In genomic region chr17:16406742-16407674, GRCh38 we compare ENCODE assay signal across 8 cellular contexts. TPM values are rescaled to one million over a fixed set of nuclear protein-coding genes. Genes with fewer than 3 reads are reported as not detected.
DNase-seq lines count a peak whose midpoint lies in the region; ATAC-seq and TF ChIP-seq lines count a peak whose summit lies in the region.

No MANE protein-coding gene starts in this region.

- H3K27ac Mint-ChIP-seq in progenitor cell of endocrine pancreas, result no peak overlapping the region

- peaks cover 5% of the 10 kb centered on the region for H3K27me3 Mint-ChIP-seq in progenitor cell of endocrine pancreas

- no peaks in the 10 kb centered on the region for H3K4me1 Mint-ChIP-seq in progenitor cell of endocrine pancreas (ENCODE audit: low read depth)

- peak; percentile 22 for TF ChIP-seq CTCF in progenitor cell of endocrine pancreas (IDR thresholded peaks at IDR 0.05; ENCODE audit: unreplicated experiment)

- H3K9me3 Mint-ChIP-seq in progenitor cell of endocrine pancreas (ENCODE audit: low read depth), result no peaks in the 10 kb centered on the region

- peak; percentile 34 for DNase-seq in stimulated activated CD4-positive, alpha-beta T cell treated with anti-CD3 and anti-CD28 coated beads, Interleukin-15, amount 100 ng/mL, for 24 hours
- no peak for DNase-seq in stimulated activated CD4-positive, alpha-beta T cell treated with anti-CD3 and anti-CD28 coated beads, Interleukin-2, amount 100 ng/mL, for 48 hours
- peak; percentile 51 for DNase-seq in UCSD-AML1 (lab: John Stamatoyannopoulos, UW; ENCODE audit: unreplicated experiment)
- peak; percentile 80 for DNase-seq in cardiac septum (ENCODE audit: low spot score)
- peak; percentile 53 for DNase-seq in progenitor cell of endocrine pancreas (ENCODE audit: low spot score, unreplicated experiment)
- DNase-seq in NCI-H2081 treated with DMSO at 0.1 percent for 48 hours (lab: John Stamatoyannopoulos, UW), result no peak

- no peaks in the 10 kb centered on the region for H3K36me3 Mint-ChIP-seq in progenitor cell of endocrine pancreas (ENCODE audit: insufficient read depth)

- intact Hi-C loops in cardiac septum (cut with DNase I), result no loop called here

- ATAC-seq in HG03469 (IDR thresholded peaks at IDR 0.05; ENCODE audit: unreplicated experiment) (no peak), HG02938 (IDR thresholded peaks at IDR 0.05; ENCODE audit: unreplicated experiment) (no peak)

- H3K4me3 Mint-ChIP-seq in progenitor cell of endocrine pancreas (ENCODE audit: low read depth), result peak overlapping the region; percentile 69

RNA-seq across cellular contexts. Expression of gene TRPV2, which starts 8.4 kb away (rescaled TPM):
- total RNA-seq in cardiac septum, result 9.1 TPM
- 1.3 and 2.1 TPM in 2 replicates for total RNA-seq in progenitor cell of endocrine pancreas

RNA-seq across cellular contexts. Expression of gene UBB, which starts 26.1 kb away (rescaled TPM):
- total RNA-seq in cardiac septum (1,552 TPM), progenitor cell of endocrine pancreas (1,450 and 1,477 TPM in 2 replicates)

RNA-seq across cellular contexts. Expression of gene CENPV, which starts 53.7 kb away (rescaled TPM):
- 2.9 TPM for total RNA-seq in cardiac septum
- 201 and 206 TPM in 2 replicates for total RNA-seq in progenitor cell of endocrine pancreas

Comparison
In these comparisons a context has a peak if more than half of its experiments do, and no peak if none do; other contexts are left out.
1. DNase-seq: peak in stimulated activated CD4-positive, alpha-beta T cell treated with anti-CD3 and anti-CD28 coated beads, Interleukin-15, amount 100 ng/mL, for 24 hours (single experiment), UCSD-AML1 (single experiment), cardiac septum (single experiment) and progenitor cell of endocrine pancreas (single experiment); none in stimulated activated CD4-positive, alpha-beta T cell treated with anti-CD3 and anti-CD28 coated beads, Interleukin-2, amount 100 ng/mL, for 48 hours (0 of 2) and NCI-H2081 treated with DMSO at 0.1 percent for 48 hours (single experiment).
2. RNA of gene CENPV, which starts 53.7 kb away (total RNA-seq): 201 to 206 TPM in progenitor cell of endocrine pancreas; 2.9 TPM in cardiac septum (single experiment); every median in the first group is over 10 times any median in the second.